ENCODE assay signal across 8 cellular contexts in the genomic region with DNA sequence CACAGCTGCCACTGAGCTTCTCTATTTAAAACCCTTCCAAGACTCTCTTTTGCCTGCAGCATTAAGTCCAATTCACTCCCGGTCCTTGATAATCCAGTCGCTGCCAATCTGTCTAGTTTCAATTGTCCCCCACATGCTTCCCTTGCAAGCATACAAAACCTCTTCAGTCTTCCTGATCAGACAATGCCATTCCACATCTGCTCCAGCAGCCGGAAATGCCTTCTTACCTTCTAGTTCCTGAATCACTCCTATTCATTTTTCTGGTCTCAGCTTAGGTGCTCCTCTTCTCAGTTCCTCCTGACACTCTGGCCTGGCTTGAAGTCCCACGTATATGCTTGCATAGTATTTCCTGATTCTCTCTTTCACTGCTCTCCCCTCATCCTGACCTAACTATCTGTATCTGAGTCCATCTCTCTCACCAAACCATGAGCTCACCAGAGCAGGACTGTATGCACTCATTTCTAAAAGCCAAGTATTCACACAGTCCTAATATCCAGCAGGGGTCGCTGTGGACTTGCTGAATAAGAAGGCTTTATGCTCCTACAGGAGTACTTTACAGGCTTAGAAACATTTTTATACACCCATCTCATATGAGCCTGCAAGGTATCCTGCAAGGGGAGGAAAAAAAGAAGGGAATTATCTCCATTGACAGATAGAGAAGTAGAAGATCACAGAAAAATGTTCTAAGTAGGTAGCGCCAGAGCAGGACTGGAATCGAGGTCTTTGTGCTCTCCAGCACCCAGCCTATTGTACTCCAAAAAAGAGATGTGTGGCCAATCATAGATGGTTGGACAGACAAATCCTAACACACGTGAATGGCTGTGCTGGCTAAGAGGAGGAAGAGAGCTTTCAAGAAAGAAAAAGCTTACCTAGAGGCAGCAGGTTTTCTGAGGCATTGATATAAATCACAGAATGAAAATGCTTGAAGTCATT. TPM values are rescaled to one million over a fixed set of nuclear protein-coding genes. Genes with fewer than 3 reads are reported as not detected.
DNase-seq lines count a peak whose midpoint lies in the region; ATAC-seq and TF ChIP-seq lines count a peak whose summit lies in the region.

No MANE protein-coding gene starts in this region.

- H3K4me1 ChIP-seq in colonic mucosa (no peaks in the 10 kb centered on the region), left lung (no peaks in the 10 kb centered on the region)

- H3K4me3 ChIP-seq in colonic mucosa (no peak overlapping the region), left lung (no peak overlapping the region)

- H3K27ac Mint-ChIP-seq in activated CD4-positive, alpha-beta T cell treated with anti-CD3 and anti-CD28 coated beads for 36 hours: no peak overlapping the region

- H3K4me1 Mint-ChIP-seq in activated CD4-positive, alpha-beta T cell treated with anti-CD3 and anti-CD28 coated beads for 36 hours: peaks cover 11% of the 10 kb centered on the region

- intact Hi-C loops in activated CD4-positive, alpha-beta T cell treated with anti-CD3 and anti-CD28 coated beads for 36 hours (cut with DNase I, micrococcal nuclease): loop anchor here (1.0 to 5.0 kb wide), 8 partner anchors 59 to 319 kb away; a partner anchor contains a TSS
- intact Hi-C loops in colonic mucosa (cut with DNase I): loop anchor here (2.0 to 5.0 kb wide), 3 partner anchors 103 to 318 kb away; no protein-coding TSS in a partner anchor
- intact Hi-C loops in left lung (cut with DNase I): loop anchor here in 1 of 2 donors (5.0 kb wide), 2 partner anchors 103 to 318 kb away; no protein-coding TSS in a partner anchor

- no peaks in the 10 kb centered on the region for H3K9me3 Mint-ChIP-seq in activated CD4-positive, alpha-beta T cell treated with anti-CD3 and anti-CD28 coated beads for 36 hours (ENCODE audit: low read depth)

- H3K27me3 Mint-ChIP-seq in activated CD4-positive, alpha-beta T cell treated with anti-CD3 and anti-CD28 coated beads for 36 hours: no peaks in the 10 kb centered on the region

- CTCF ChIA-PET in activated CD4-positive, alpha-beta T cell treated with anti-CD3 and anti-CD28 coated beads for 36 hours (lab: Charles Lee): interaction anchor here (0.6 to 4.2 kb wide), 38 partner anchors 9 to 1544 kb away, joined by 3 to 28 read pairs (median 4); a partner anchor contains a TSS

- peaks cover 8% of the 10 kb centered on the region for H3K36me3 Mint-ChIP-seq in activated CD4-positive, alpha-beta T cell treated with anti-CD3 and anti-CD28 coated beads for 36 hours (ENCODE audit: low read depth)

- H3K9me3 ChIP-seq in colonic mucosa (no peaks in the 10 kb centered on the region), left lung (no peaks in the 10 kb centered on the region)

- POLR2A ChIA-PET in activated CD4-positive, alpha-beta T cell treated with anti-CD3 and anti-CD28 coated beads for 36 hours (lab: Charles Lee): no interaction called here

- peak; percentile 66 for TF ChIP-seq CTCF in GM12801 (IDR thresholded peaks at IDR 0.05; ENCODE audit: extremely low read depth, insufficient read length)
- TF ChIP-seq CTCF in colonic mucosa (IDR thresholded peaks at IDR 0.05): peak; percentile 79
- TF ChIP-seq CTCF in left lung (IDR thresholded peaks at IDR 0.05): peak; percentile 75 to 78

- H3K9ac ChIP-seq in colonic mucosa (ENCODE audit: low read depth in 2 of 2, low read length in 2 of 2): no peak overlapping the region

- H3K27ac ChIP-seq in colonic mucosa: no peak overlapping the region
- no peak overlapping the region for H3K27ac ChIP-seq in left lung

- peak; percentile 75 for ATAC-seq in HG03342 (IDR thresholded peaks at IDR 0.05; ENCODE audit: unreplicated experiment)
- ATAC-seq in activated CD4-positive, alpha-beta T cell treated with anti-CD3 and anti-CD28 coated beads for 36 hours: peak; percentile 74
- ATAC-seq in left lung: peak; percentile 96
- no peak for ATAC-seq in HG03135 (IDR thresholded peaks at IDR 0.05; ENCODE audit: unreplicated experiment)

- no peaks in the 10 kb centered on the region for H3K27me3 ChIP-seq in colonic mucosa
- H3K27me3 ChIP-seq in left lung: no peaks in the 10 kb centered on the region

- no peak overlapping the region for H3K4me3 Mint-ChIP-seq in activated CD4-positive, alpha-beta T cell treated with anti-CD3 and anti-CD28 coated beads for 36 hours

- DNase-seq in NCI-H460 (ENCODE audit: extremely low read depth, low read depth) (peak; percentile 79), colonic mucosa (peak; percentile 78), left lung (peak in 1 of 2 donors; percentile 46)
- peak; percentile 80 for DNase-seq in activated CD4-positive, alpha-beta T cell treated with anti-CD3 and anti-CD28 coated beads for 36 hours
- DNase-seq in stimulated activated CD4-positive, alpha-beta T cell treated with anti-CD3 and anti-CD28 coated beads, TNF-alpha, amount 100 ng/mL, for 1 hour (ENCODE audit: low read depth in 3 of 3, low spot score in 1 of 3): peak; percentile 7 to 32 (median 21)

- H3K36me3 ChIP-seq in colonic mucosa (no peaks in the 10 kb centered on the region), left lung (peaks cover 0 to 66% of the 10 kb centered on the region in 2 donors)

RNA-seq across cellular contexts. Expression of a gene that starts 19.2 kb away (rescaled TPM):
- total RNA-seq in NCI-H460 (2014; rRNA removed; shearing (Covaris generic)): 22.3 and 25.1 TPM in 2 replicates
- 12.9 and 31.3 TPM in 2 replicates for polyA plus RNA-seq in NCI-H460 (2014; cell fraction: nucleus; rRNA removed)
- total RNA-seq in activated CD4-positive, alpha-beta T cell treated with anti-CD3 and anti-CD28 coated beads for 36 hours: 10 to 100 TPM in 1 of 2 experiments, 1 to 10 TPM in 1; 7.8 to 11.9 TPM
- total RNA-seq in colonic mucosa: 1 to 10 TPM; 5.1 to 6.6 TPM
- 10 to 100 TPM; 11.7 to 19.8 TPM for total RNA-seq in left lung

RNA-seq across cellular contexts. Expression of a gene that starts 19.4 kb away (rescaled TPM):
- 54.0 and 81.9 TPM in 2 replicates for total RNA-seq in NCI-H460 (2014; rRNA removed; shearing (Covaris generic))
- 13.5 and 16.2 TPM in 2 replicates for polyA plus RNA-seq in NCI-H460 (2014; cell fraction: nucleus; rRNA removed)
- total RNA-seq in activated CD4-positive, alpha-beta T cell treated with anti-CD3 and anti-CD28 coated beads for 36 hours: 100 to 1,000 TPM; 124 to 131 TPM
- 100 to 1,000 TPM; 147 to 180 TPM for total RNA-seq in colonic mucosa
- 100 to 1,000 TPM; 173 to 231 TPM for total RNA-seq in left lung

RNA-seq across cellular contexts. Expression of a gene that starts 59.0 kb away (rescaled TPM):
- 7.5 and 7.7 TPM in 2 replicates for total RNA-seq in NCI-H460 (2014; rRNA removed; shearing (Covaris generic))
- polyA plus RNA-seq in NCI-H460 (2014; cell fraction: nucleus; rRNA removed): 16.7 and 35.6 TPM in 2 replicates
- 10 to 100 TPM; 12.0 to 13.9 TPM for total RNA-seq in activated CD4-positive, alpha-beta T cell treated with anti-CD3 and anti-CD28 coated beads for 36 hours
- total RNA-seq in colonic mucosa (1 to 10 TPM; 3.3 to 8.1 TPM), left lung (10 to 100 TPM in 1 of 2 donors, 1 to 10 TPM in 1; 9.7 to 12.0 TPM)
